ENCODE assay signal across 22 cellular contexts in the genomic region with DNA sequence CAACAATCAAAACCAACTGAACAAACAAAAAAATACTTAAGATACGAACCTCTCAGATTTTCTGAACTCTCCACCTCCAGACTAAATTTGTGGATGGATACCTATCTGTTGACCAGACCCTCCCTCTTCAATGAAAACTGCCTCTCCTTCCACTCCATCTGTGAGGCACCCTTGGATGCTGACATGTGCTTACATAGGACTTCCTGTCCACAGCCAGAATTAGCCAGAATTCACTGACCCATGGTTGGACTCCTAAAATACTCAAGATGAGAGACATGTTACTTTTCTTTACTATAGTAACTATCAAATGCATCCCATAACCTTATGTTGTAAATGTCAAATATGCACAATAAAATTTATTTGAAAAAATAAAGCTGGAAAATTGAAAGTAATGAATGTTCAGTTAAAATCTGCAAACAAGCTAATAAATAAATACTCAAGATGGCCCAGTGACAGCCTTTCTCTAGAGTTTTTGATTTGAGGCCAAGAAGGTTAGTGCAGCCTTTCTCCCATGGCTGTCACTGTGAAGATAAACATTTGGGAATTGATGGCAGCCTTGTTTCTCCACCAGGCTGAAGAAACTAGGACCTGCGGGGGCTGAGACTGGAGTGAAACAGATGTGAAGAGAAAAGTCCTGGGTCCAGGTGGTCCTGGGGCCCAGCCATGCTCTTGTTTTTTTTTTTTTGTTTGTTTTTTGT.
"Had no signal": no experiment of that assay in that cellular context is flagged by ENCODE, and none has a peak within 500 bp of the region (broad histone marks: within the 10 kb centered on the region; RNA-seq: fewer than 3 reads in every experiment).

No MANE protein-coding gene starts in this region.

- H3K4me3 ChIP-seq: body of pancreas, cardiac muscle cell, mucosa of descending colon, thoracic aorta had no signal

- H3K27me3 ChIP-seq: body of pancreas, cardiac muscle cell had no signal

- H3K36me3 ChIP-seq: cardiac muscle cell, thoracic aorta had no signal

- H3K9me3 ChIP-seq: body of pancreas, mucosa of descending colon, thoracic aorta had no signal

- DNase-seq: activated CD4-positive, alpha-beta T cell treated with anti-CD3 and anti-CD28 coated beads for 1 hour; activated CD4-positive, alpha-beta T cell treated with anti-CD3 and anti-CD28 coated beads, Interleukin-2, amount 50 U/mL, for 1 hour; activated CD8-positive, alpha-beta T cell treated with anti-CD3 and anti-CD28 coated beads, Interleukin-2, amount 10 ng/mL, durations not matched to agents 7 days and 5 days; activated gamma-delta T cell; activated naive CD4-positive, alpha-beta T cell treated with anti-CD3 and anti-CD28 coated beads, Interleukin-2, amount 50 U/mL, for 16 hours; activated naive CD8-positive, alpha-beta T cell treated with anti-CD3 and anti-CD28 coated beads, Interleukin-2, amount 50 U/mL, for 24 hours; anterior cingulate cortex; body of pancreas; effector CD4-positive, alpha-beta T cell; erythroblast; hypothalamus; mesendoderm; mucosa of descending colon; naive B cell; occipital lobe; retina; stimulated activated CD4-positive, alpha-beta T cell treated with anti-CD3 and anti-CD28 coated beads, Interleukin-2, amount 100 ng/mL, for 48 hours; stimulated activated CD8-positive, alpha-beta memory T cell treated with anti-CD3 and anti-CD28 coated beads, Interleukin-4, amount 100 ng/mL, for 48 hours; stimulated activated naive B cell treated with anti-CD40 and anti-IgM and Interleukin-4, amounts not matched to agents 10 μg/mL and 1 μg/mL and 100 μg/mL, for 72 hours; T-helper 1 cell had no signal

- ATAC-seq: activated CD8-positive, alpha-beta T cell treated with anti-CD3 and anti-CD28 coated beads, Interleukin-2, amount 10 ng/mL, durations not matched to agents 7 days and 5 days; activated naive CD8-positive, alpha-beta T cell treated with anti-CD3 and anti-CD28 coated beads, Interleukin-2, amount 50 U/mL, for 24 hours; body of pancreas; mucosa of descending colon; stimulated activated naive B cell treated with anti-CD40 and anti-IgM and Interleukin-4, amounts not matched to agents 10 μg/mL and 1 μg/mL and 100 μg/mL, for 72 hours had no signal

- H3K27ac ChIP-seq: body of pancreas, cardiac muscle cell, thoracic aorta had no signal
